ENCODE assay signal across 30 cellular contexts in genomic region chr1:232643227-232643626, GRCh38. TPM values are rescaled to one million over a fixed set of nuclear protein-coding genes. Genes with fewer than 3 reads are reported as not detected.
A peak's percentile ranks its signal among the peaks of the same experiment; 100 is the strongest.
DNase-seq lines count a peak whose midpoint lies in the region; ATAC-seq and TF ChIP-seq lines count a peak whose summit lies in the region.
"Had no signal": no experiment of that assay in that cellular context is flagged by ENCODE, and none has a peak within 500 bp of the region (broad histone marks: within the 10 kb centered on the region; RNA-seq: fewer than 3 reads in every experiment).

No MANE protein-coding gene starts in this region.

- POLR2A ChIA-PET in AG04450 (lab: Yijun Ruan, JAX), result no interaction called here

- ATAC-seq in GM21381 (IDR thresholded peaks at IDR 0.05; ENCODE audit: unreplicated experiment), result no peak
- no peak for ATAC-seq in HG03175 (IDR thresholded peaks at IDR 0.05; ENCODE audit: unreplicated experiment)
- ATAC-seq: HepG2; naive thymus-derived CD8-positive, alpha-beta T cell had no signal

- H3K27ac ChIP-seq in AG04450 (ENCODE audit: low read depth, low read length) (no peak overlapping the region), C4-2B (no peak overlapping the region)
- H3K27ac ChIP-seq: transverse colon had no signal

- H3K27ac Mint-ChIP-seq in type B pancreatic cell, result no peak overlapping the region
- H3K27ac Mint-ChIP-seq: activated naive CD8-positive, alpha-beta T cell; CD4-positive, alpha-beta T cell; dendritic cell treated with granulocyte-macrophage colony-stimulating factor and Interleukin-4, amounts not matched to agents 40 ng/mL and 50 ng/mL, for 4 days; naive thymus-derived CD8-positive, alpha-beta T cell; T-helper 1 cell treated with Interleukin-12 subunit alpha and Interleukin-12 subunit beta and Interleukin-4 antibody, amounts not matched to agents 30 μg/mL and 1 μg/mL, for 36 hours had no signal

- H3K4me3 ChIP-seq in AG04450 (ENCODE audit: low read depth, low read length) (no peak overlapping the region), fibroblast of mammary gland (ENCODE audit: control insufficient read depth, low read depth, low read length) (no peak overlapping the region)
- H3K4me3 ChIP-seq: smooth muscle cell, transverse colon had no signal

- peak; percentile 42 for TF ChIP-seq CTCF in AG04450 (IDR thresholded peaks at IDR 0.05; ENCODE audit: low read depth, low read length)
- peak; percentile 13; the same call in 1 of the 2 replicates for TF ChIP-seq CTCF in C4-2B (conservative IDR thresholded peaks at IDR 0.05)
- peak; percentile 26 for TF ChIP-seq CTCF in fibroblast of mammary gland (conservative IDR thresholded peaks at IDR 0.05; ENCODE audit: control insufficient read depth, insufficient read depth, low read depth, low read length)
- no peak for TF ChIP-seq CTCF in type B pancreatic cell (conservative IDR thresholded peaks at IDR 0.05)

- DNase-seq in AG04450 (ENCODE audit: low read depth, low spot score) (no peak), NCI-H748 treated with DMSO at 0.1 percent for 48 hours (lab: John Stamatoyannopoulos, UW) (peak; percentile 14), fibroblast of mammary gland (ENCODE audit: low read depth) (no peak), type B pancreatic cell (ENCODE audit: extremely low spot score, unreplicated experiment) (no peak), retina (no peak)
- DNase-seq: activated CD4-positive, alpha-beta T cell treated with anti-CD3 and anti-CD28 coated beads for 4 hours; activated CD8-positive, alpha-beta memory T cell treated with anti-CD3 and anti-CD28 coated beads for 24 hours; activated effector memory CD4-positive, alpha-beta T cell treated with Interleukin-2 at 50 U/mL for 16 hours; anterior cingulate cortex; CD4-positive, alpha-beta T cell; glutamatergic neuron; islet precursor cell; Kasumi-1; midbrain; naive thymus-derived CD8-positive, alpha-beta T cell; NCI-H1048; NCI-H187; NCI-H345; NCI-H82; SK-N-SH; stimulated activated CD4-positive, alpha-beta T cell treated with anti-CD3 and anti-CD28 coated beads, Interleukin-1b, Interleukin-23, amount 100 ng/mL, for 48 hours; transverse colon had no signal

- H3K9me3 ChIP-seq in AG04450 (ENCODE audit: control insufficient read depth, insufficient read depth, low read length), result no peaks in the 10 kb centered on the region
- H3K9me3 ChIP-seq: SK-N-SH, transverse colon had no signal

- no peaks in the 10 kb centered on the region for H3K27me3 ChIP-seq in AG04450 (ENCODE audit: control insufficient read depth, insufficient read depth, low read length)
- H3K27me3 ChIP-seq: transverse colon had no signal

- CTCF ChIA-PET in AG04450 (lab: Charles Lee), result interaction anchor here (0.5 kb wide), 1 partner anchor 628 kb away, joined by 3 read pairs; no protein-coding TSS in a partner anchor

- H3K4me1 Mint-ChIP-seq in type B pancreatic cell (ENCODE audit: unreplicated experiment), result peaks cover 14% of the 10 kb centered on the region
- H3K4me1 Mint-ChIP-seq: naive thymus-derived CD8-positive, alpha-beta T cell had no signal

- peaks cover 3% of the 10 kb centered on the region for H3K27me3 Mint-ChIP-seq in type B pancreatic cell
- H3K27me3 Mint-ChIP-seq: CD4-positive, alpha-beta T cell; dendritic cell treated with granulocyte-macrophage colony-stimulating factor and Interleukin-4, amounts not matched to agents 40 ng/mL and 50 ng/mL, for 4 days had no signal

- H3K4me3 Mint-ChIP-seq in type B pancreatic cell, result no peak overlapping the region
- H3K4me3 Mint-ChIP-seq: activated naive CD8-positive, alpha-beta T cell; CD4-positive, alpha-beta T cell; dendritic cell treated with granulocyte-macrophage colony-stimulating factor and Interleukin-4, amounts not matched to agents 40 ng/mL and 50 ng/mL, for 4 days; naive thymus-derived CD8-positive, alpha-beta T cell; T-helper 1 cell treated with Interleukin-12 subunit alpha and Interleukin-12 subunit beta and Interleukin-4 antibody, amounts not matched to agents 30 μg/mL and 1 μg/mL, for 36 hours had no signal

- no peaks in the 10 kb centered on the region for H3K9me3 Mint-ChIP-seq in type B pancreatic cell
- H3K9me3 Mint-ChIP-seq: CD4-positive, alpha-beta T cell; naive thymus-derived CD8-positive, alpha-beta T cell; T-helper 1 cell treated with Interleukin-12 subunit alpha and Interleukin-12 subunit beta and Interleukin-4 antibody, amounts not matched to agents 30 μg/mL and 1 μg/mL, for 36 hours had no signal

- no peaks in the 10 kb centered on the region for H3K36me3 Mint-ChIP-seq in type B pancreatic cell
- H3K36me3 Mint-ChIP-seq: activated naive CD8-positive, alpha-beta T cell; naive thymus-derived CD8-positive, alpha-beta T cell had no signal

RNA-seq across cellular contexts. Expression of gene SIPA1L2, which starts 13.3 kb away (rescaled TPM):
- polyA plus RNA-seq in AG04450 (2011; rRNA removed), result 63.5 and 65.0 TPM in 2 replicates
- polyA minus RNA-seq in AG04450 (2011; rRNA and poly(A)+ RNA removed), result 148 and 151 TPM in 2 replicates
- 35.6 and 45.6 TPM in 2 replicates for total RNA-seq in type B pancreatic cell (ENCODE audit: low replicate concordance)
- total RNA-seq: HepG2 had no signal
